Comparison of ENCODE assay signal across 22 cellular contexts in the genomic region with DNA sequence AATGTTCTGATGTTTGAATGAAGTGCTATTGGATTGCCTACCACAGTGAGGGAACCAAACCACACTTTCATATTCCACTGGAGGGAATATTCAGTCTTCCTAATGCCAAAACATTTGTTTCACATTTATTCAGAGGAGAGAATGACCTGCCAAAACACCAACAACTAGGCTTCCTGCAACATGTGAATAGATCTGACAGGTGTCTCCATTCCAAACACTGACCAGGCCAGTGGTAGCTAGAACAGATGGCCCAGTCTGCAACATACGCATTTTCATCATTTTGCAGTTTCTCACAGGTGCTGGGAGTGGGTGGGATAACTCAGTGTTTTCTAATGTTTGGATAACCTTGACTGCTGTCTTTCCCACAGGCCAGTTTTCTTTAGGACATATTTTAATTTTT.
"Had no signal": no experiment of that assay in that cellular context is flagged by ENCODE, and none has a peak within 500 bp of the region (broad histone marks: within the 10 kb centered on the region; RNA-seq: fewer than 3 reads in every experiment).

No MANE protein-coding gene starts in this region.

- DNase-seq: activated CD4-positive, alpha-beta T cell treated with anti-CD3 and anti-CD28 coated beads for 48 hours; activated CD4-positive, alpha-beta T cell treated with anti-CD3 and anti-CD28 coated beads, Interleukin-2, amount 50 U/mL, for 4 hours; activated CD4-positive, CD25-positive, alpha-beta regulatory T cell treated with anti-CD3 and anti-CD28 coated beads, Interleukin-2, amount 50 U/mL, for 72 hours; activated CD8-positive, alpha-beta memory T cell treated with anti-CD3 and anti-CD28 coated beads, Interleukin-2, amount 50 U/mL, for 48 hours; activated CD8-positive, alpha-beta T cell treated with anti-CD3 and anti-CD28 coated beads, Interleukin-2, amount 10 ng/mL, durations not matched to agents 7 days and 5 days; activated effector memory CD4-positive, alpha-beta T cell treated with Interleukin-2 at 50 U/mL for 16 hours; activated naive CD4-positive, alpha-beta T cell; activated T-cell treated with anti-CD3 and anti-CD28 coated beads, Interleukin-2, amount 50 U/mL, for 1 hour; aorta; NCI-H1105 treated with DMSO at 0.1 percent for 48 hours; NCI-H1694 treated with DMSO at 0.1 percent for 48 hours; NCI-H2029 treated with DMSO at 0.1 percent for 48 hours; NCI-H345; NCI-H510A; NCI-H526 treated with DMSO at 0.1 percent for 48 hours; T-helper 17 cell; T-helper 9 cell had no signal

- H3K36me3 Mint-ChIP-seq: activated naive CD4-positive, alpha-beta T cell treated with anti-CD3 and anti-CD28 coated beads, Interleukin-2, amount 50 U/mL, for 24 hours; WTC11 had no signal

- H3K9ac ChIP-seq: KMS-11 had no signal

- H3K27ac Mint-ChIP-seq: activated CD8-positive, alpha-beta T cell treated with anti-CD3 and anti-CD28 coated beads, Interleukin-2, amount 10 ng/mL, durations not matched to agents 7 days and 5 days; activated naive CD4-positive, alpha-beta T cell treated with anti-CD3 and anti-CD28 coated beads, Interleukin-2, amount 50 U/mL, for 24 hours; T-helper 17 cell; WTC11 had no signal

- H3K4me3 Mint-ChIP-seq: activated CD8-positive, alpha-beta T cell treated with anti-CD3 and anti-CD28 coated beads, Interleukin-2, amount 10 ng/mL, durations not matched to agents 7 days and 5 days; activated naive CD4-positive, alpha-beta T cell treated with anti-CD3 and anti-CD28 coated beads, Interleukin-2, amount 50 U/mL, for 24 hours; T-helper 17 cell; WTC11 had no signal

- H3K4me2 ChIP-seq: KMS-11 had no signal

- H3K4me1 Mint-ChIP-seq: activated naive CD4-positive, alpha-beta T cell treated with anti-CD3 and anti-CD28 coated beads, Interleukin-2, amount 50 U/mL, for 24 hours; T-helper 17 cell had no signal

- H3K9me3 ChIP-seq: breast epithelium had no signal

- ATAC-seq: activated CD8-positive, alpha-beta T cell treated with anti-CD3 and anti-CD28 coated beads, Interleukin-2, amount 10 ng/mL, durations not matched to agents 7 days and 5 days; Right ventricle myocardium inferior; T-helper 17 cell; WTC11 had no signal

- H3K27me3 Mint-ChIP-seq: T-helper 17 cell had no signal

- H3K36me3 ChIP-seq: breast epithelium had no signal

- H3K27me3 ChIP-seq: breast epithelium had no signal

- H3K4me1 ChIP-seq: breast epithelium had no signal

- H3K27ac ChIP-seq: breast epithelium, KMS-11 had no signal

- H3K4me3 ChIP-seq: breast epithelium had no signal
